20 cellular contexts compared by ENCODE assay signal in the genomic region with DNA sequence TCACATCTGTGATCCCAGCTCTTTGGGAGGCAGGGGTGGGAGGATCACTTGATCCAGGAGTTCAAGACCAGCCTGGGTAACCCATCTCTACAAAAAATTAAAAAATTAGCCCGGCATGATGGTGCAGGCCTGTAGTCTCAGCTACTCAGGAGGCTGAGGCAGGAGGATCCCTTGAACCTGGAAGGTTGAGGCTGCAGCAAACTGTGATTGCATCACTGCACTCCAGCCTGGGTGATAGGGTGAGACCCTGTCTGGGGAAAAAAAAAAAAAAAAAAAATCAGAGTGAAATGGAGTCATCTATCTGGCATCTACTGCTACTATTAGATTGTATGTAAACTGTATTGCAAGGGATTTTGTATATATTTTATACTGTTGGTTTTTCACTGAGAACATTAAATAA. TPM values are rescaled to one million over a fixed set of nuclear protein-coding genes. Genes with fewer than 3 reads are reported as not detected.
DNase-seq lines count a peak whose midpoint lies in the region; ATAC-seq and TF ChIP-seq lines count a peak whose summit lies in the region.
"Had no signal": no experiment of that assay in that cellular context is flagged by ENCODE, and none has a peak within 500 bp of the region (broad histone marks: within the 10 kb centered on the region; RNA-seq: fewer than 3 reads in every experiment).

No MANE protein-coding gene starts in this region.

- intact Hi-C loops in activated CD8-positive, alpha-beta T cell treated with anti-CD3 and anti-CD28 coated beads for 36 hours (cut with micrococcal nuclease): no loop called here
- intact Hi-C loops in CD4-positive, alpha-beta memory T cell (cut with micrococcal nuclease): no loop called here

- H3K36me3 Mint-ChIP-seq in activated CD8-positive, alpha-beta T cell treated with anti-CD3 and anti-CD28 coated beads for 36 hours (ENCODE audit: low read depth): peaks cover 57% of the 10 kb centered on the region
- peaks cover 68% of the 10 kb centered on the region for H3K36me3 Mint-ChIP-seq in activated CD8-positive, alpha-beta T cell treated with anti-CD3 and anti-CD28 coated beads, Interleukin-2, amount 10 ng/mL, durations not matched to agents 7 days and 5 days (ENCODE audit: low read depth)
- H3K36me3 Mint-ChIP-seq in activated naive CD8-positive, alpha-beta T cell: peaks cover 9% of the 10 kb centered on the region
- peaks cover 42% of the 10 kb centered on the region for H3K36me3 Mint-ChIP-seq in activated naive CD8-positive, alpha-beta T cell treated with anti-CD3 and anti-CD28 coated beads for 36 hours
- H3K36me3 Mint-ChIP-seq in CD4-positive, alpha-beta memory T cell: peaks cover 39 to 81% of the 10 kb centered on the region in 2 donors
- peaks cover 100% of the 10 kb centered on the region for H3K36me3 Mint-ChIP-seq in stimulated activated effector memory CD8-positive, alpha-beta T cell treated with anti-CD3 and anti-CD28 coated beads, Interleukin-12 subunit alpha, Interleukin-12 subunit beta, amount 100 ng/mL, for 72 hours

- no peaks in the 10 kb centered on the region for H3K4me1 ChIP-seq in CD4-positive, alpha-beta memory T cell (ENCODE audit: insufficient read depth, low read length)
- H3K4me1 ChIP-seq: A549 had no signal

- no peak for TF ChIP-seq CTCF in activated CD8-positive, alpha-beta T cell treated with anti-CD3 and anti-CD28 coated beads for 36 hours (IDR thresholded peaks at IDR 0.05)

- H3K27ac Mint-ChIP-seq in activated CD8-positive, alpha-beta T cell treated with anti-CD3 and anti-CD28 coated beads for 36 hours: peak overlapping the region; percentile 11
- H3K27ac Mint-ChIP-seq in activated CD8-positive, alpha-beta T cell treated with anti-CD3 and anti-CD28 coated beads, Interleukin-2, amount 10 ng/mL, durations not matched to agents 7 days and 5 days: no peak overlapping the region
- peak overlapping the region; percentile 41 for H3K27ac Mint-ChIP-seq in activated naive CD8-positive, alpha-beta T cell
- no peak overlapping the region for H3K27ac Mint-ChIP-seq in activated naive CD8-positive, alpha-beta T cell treated with anti-CD3 and anti-CD28 coated beads for 36 hours
- peak overlapping the region in 5 of 7 donors; percentile 12 to 61 (median 15) for H3K27ac Mint-ChIP-seq in CD4-positive, alpha-beta memory T cell
- H3K27ac Mint-ChIP-seq in stimulated activated effector memory CD8-positive, alpha-beta T cell treated with anti-CD3 and anti-CD28 coated beads, Interleukin-12 subunit alpha, Interleukin-12 subunit beta, amount 100 ng/mL, for 72 hours: peak overlapping the region; percentile 37
- H3K27ac Mint-ChIP-seq: GM23338, HFFc6 had no signal

- CTCF ChIA-PET in activated CD8-positive, alpha-beta T cell treated with anti-CD3 and anti-CD28 coated beads for 36 hours (lab: Charles Lee): no interaction called here
- CTCF ChIA-PET in activated CD8-positive, alpha-beta T cell treated with anti-CD3 and anti-CD28 coated beads, Interleukin-2, amount 10 ng/mL, durations not matched to agents 7 days and 5 days (lab: Charles Lee): interaction anchor here (1.3 to 2.4 kb wide), 2 partner anchors 45 to 92 kb away, joined by 3 to 5 read pairs; no protein-coding TSS in a partner anchor
- CTCF ChIA-PET in CD4-positive, alpha-beta memory T cell (lab: Charles Lee; ENCODE audit: partially characterized antibody): interaction anchor here (1.8 kb wide), 1 partner anchor 92 kb away, joined by 6 read pairs; no protein-coding TSS in a partner anchor

- H3K9me3 Mint-ChIP-seq in activated CD8-positive, alpha-beta T cell treated with anti-CD3 and anti-CD28 coated beads for 36 hours: no peaks in the 10 kb centered on the region
- H3K9me3 Mint-ChIP-seq in activated CD8-positive, alpha-beta T cell treated with anti-CD3 and anti-CD28 coated beads, Interleukin-2, amount 10 ng/mL, durations not matched to agents 7 days and 5 days (ENCODE audit: insufficient read depth): no peaks in the 10 kb centered on the region
- H3K9me3 Mint-ChIP-seq in activated naive CD8-positive, alpha-beta T cell (ENCODE audit: low read depth): no peaks in the 10 kb centered on the region
- no peaks in the 10 kb centered on the region for H3K9me3 Mint-ChIP-seq in activated naive CD8-positive, alpha-beta T cell treated with anti-CD3 and anti-CD28 coated beads for 36 hours
- H3K9me3 Mint-ChIP-seq in CD4-positive, alpha-beta memory T cell: peaks cover 0 to 2% (median 0%) of the 10 kb centered on the region in 8 donors
- no peaks in the 10 kb centered on the region for H3K9me3 Mint-ChIP-seq in stimulated activated effector memory CD8-positive, alpha-beta T cell treated with anti-CD3 and anti-CD28 coated beads, Interleukin-12 subunit alpha, Interleukin-12 subunit beta, amount 100 ng/mL, for 72 hours
- H3K9me3 Mint-ChIP-seq: GM23338, HFFc6 had no signal

- H3K4me3 Mint-ChIP-seq in activated CD8-positive, alpha-beta T cell treated with anti-CD3 and anti-CD28 coated beads for 36 hours: no peak overlapping the region
- H3K4me3 Mint-ChIP-seq in activated CD8-positive, alpha-beta T cell treated with anti-CD3 and anti-CD28 coated beads, Interleukin-2, amount 10 ng/mL, durations not matched to agents 7 days and 5 days: no peak overlapping the region
- H3K4me3 Mint-ChIP-seq in activated naive CD8-positive, alpha-beta T cell: no peak overlapping the region
- no peak overlapping the region for H3K4me3 Mint-ChIP-seq in activated naive CD8-positive, alpha-beta T cell treated with anti-CD3 and anti-CD28 coated beads for 36 hours
- no peak overlapping the region for H3K4me3 Mint-ChIP-seq in CD4-positive, alpha-beta memory T cell
- no peak overlapping the region for H3K4me3 Mint-ChIP-seq in stimulated activated effector memory CD8-positive, alpha-beta T cell treated with anti-CD3 and anti-CD28 coated beads, Interleukin-12 subunit alpha, Interleukin-12 subunit beta, amount 100 ng/mL, for 72 hours
- H3K4me3 Mint-ChIP-seq: GM23338, HFFc6 had no signal

- no peaks in the 10 kb centered on the region for H3K9me3 ChIP-seq in CD4-positive, alpha-beta memory T cell (ENCODE audit: control insufficient read depth in 1 of 2, low read length in 2 of 2)
- H3K9me3 ChIP-seq: A549 had no signal

- H3K4me1 Mint-ChIP-seq in activated CD8-positive, alpha-beta T cell treated with anti-CD3 and anti-CD28 coated beads for 36 hours (ENCODE audit: low read depth): peaks cover 10% of the 10 kb centered on the region
- no peaks in the 10 kb centered on the region for H3K4me1 Mint-ChIP-seq in activated CD8-positive, alpha-beta T cell treated with anti-CD3 and anti-CD28 coated beads, Interleukin-2, amount 10 ng/mL, durations not matched to agents 7 days and 5 days (ENCODE audit: low read depth)
- H3K4me1 Mint-ChIP-seq in activated naive CD8-positive, alpha-beta T cell (ENCODE audit: low read depth): peaks cover 19% of the 10 kb centered on the region
- H3K4me1 Mint-ChIP-seq in activated naive CD8-positive, alpha-beta T cell treated with anti-CD3 and anti-CD28 coated beads for 36 hours: peaks cover 8% of the 10 kb centered on the region
- H3K4me1 Mint-ChIP-seq in CD4-positive, alpha-beta memory T cell: peaks cover 9 to 21% (median 15%) of the 10 kb centered on the region in 4 donors
- peaks cover 5% of the 10 kb centered on the region for H3K4me1 Mint-ChIP-seq in stimulated activated effector memory CD8-positive, alpha-beta T cell treated with anti-CD3 and anti-CD28 coated beads, Interleukin-12 subunit alpha, Interleukin-12 subunit beta, amount 100 ng/mL, for 72 hours
- H3K4me1 Mint-ChIP-seq: GM23338 had no signal

- POLR2A ChIA-PET in activated CD8-positive, alpha-beta T cell treated with anti-CD3 and anti-CD28 coated beads for 36 hours (lab: Charles Lee): no interaction called here
- POLR2A ChIA-PET in activated CD8-positive, alpha-beta T cell treated with anti-CD3 and anti-CD28 coated beads, Interleukin-2, amount 10 ng/mL, durations not matched to agents 7 days and 5 days (lab: Charles Lee): no interaction called here
- POLR2A ChIA-PET in CD4-positive, alpha-beta memory T cell (lab: Charles Lee; ENCODE audit: partially characterized antibody): no interaction called here

- H3K27me3 ChIP-seq in CD4-positive, alpha-beta memory T cell (ENCODE audit: insufficient read depth, low read length): no peaks in the 10 kb centered on the region

- H3K36me3 ChIP-seq in CD4-positive, alpha-beta memory T cell (ENCODE audit: insufficient read depth, low read length): peaks cover 72% of the 10 kb centered on the region

- H3K27ac ChIP-seq in CD4-positive, alpha-beta memory T cell (ENCODE audit: low read depth, low read length): no peak overlapping the region
- H3K27ac ChIP-seq: 22Rv1, A549, C4-2B, HL-60 had no signal

- no peak for ATAC-seq in activated CD8-positive, alpha-beta T cell treated with anti-CD3 and anti-CD28 coated beads for 36 hours
- ATAC-seq in activated CD8-positive, alpha-beta T cell treated with anti-CD3 and anti-CD28 coated beads, Interleukin-2, amount 10 ng/mL, durations not matched to agents 7 days and 5 days: no peak
- ATAC-seq in stimulated activated effector memory CD8-positive, alpha-beta T cell treated with anti-CD3 and anti-CD28 coated beads, Interleukin-12 subunit alpha, Interleukin-12 subunit beta, amount 100 ng/mL, for 72 hours: no peak
- ATAC-seq: A549, GM23338, HCT116 had no signal

- no peak overlapping the region for H3K4me3 ChIP-seq in CD4-positive, alpha-beta memory T cell (ENCODE audit: low read length in 2 of 2)
- H3K4me3 ChIP-seq: A549, GM23338 had no signal

- no peak for DNase-seq in activated CD8-positive, alpha-beta T cell treated with anti-CD3 and anti-CD28 coated beads for 36 hours
- no peak for DNase-seq in activated CD8-positive, alpha-beta T cell treated with anti-CD3 and anti-CD28 coated beads, Interleukin-2, amount 10 ng/mL, durations not matched to agents 7 days and 5 days
- no peak for DNase-seq in activated naive CD8-positive, alpha-beta T cell treated with anti-CD3 and anti-CD28 coated beads for 36 hours
- no peak for DNase-seq in CD4-positive, alpha-beta memory T cell
- no peak for DNase-seq in stimulated activated effector memory CD8-positive, alpha-beta T cell treated with anti-CD3 and anti-CD28 coated beads, Interleukin-12 subunit alpha, Interleukin-12 subunit beta, amount 100 ng/mL, for 72 hours (ENCODE audit: low spot score in 2 of 2)
- DNase-seq in COLO668 (lab: John Stamatoyannopoulos, UW; ENCODE audit: unreplicated experiment): no peak
- DNase-seq in HCEC 1CT: no peak
- DNase-seq: AML-193, DMS153, DMS79, GDM1, HFFc6, IMR-90 had no signal

- H3K27me3 Mint-ChIP-seq in activated CD8-positive, alpha-beta T cell treated with anti-CD3 and anti-CD28 coated beads for 36 hours: no peaks in the 10 kb centered on the region
- H3K27me3 Mint-ChIP-seq in activated CD8-positive, alpha-beta T cell treated with anti-CD3 and anti-CD28 coated beads, Interleukin-2, amount 10 ng/mL, durations not matched to agents 7 days and 5 days (ENCODE audit: low read depth): no peaks in the 10 kb centered on the region
- no peaks in the 10 kb centered on the region for H3K27me3 Mint-ChIP-seq in activated naive CD8-positive, alpha-beta T cell
- no peaks in the 10 kb centered on the region for H3K27me3 Mint-ChIP-seq in activated naive CD8-positive, alpha-beta T cell treated with anti-CD3 and anti-CD28 coated beads for 36 hours
- H3K27me3 Mint-ChIP-seq in CD4-positive, alpha-beta memory T cell: no peaks in the 10 kb centered on the region

RNA-seq across cellular contexts. Expression of gene KMT2E, which starts 59.1 kb away (rescaled TPM):
- 10 to 100 TPM; 94.7 to 98.4 TPM for total RNA-seq in activated CD8-positive, alpha-beta T cell treated with anti-CD3 and anti-CD28 coated beads for 36 hours
- total RNA-seq in activated CD8-positive, alpha-beta T cell treated with anti-CD3 and anti-CD28 coated beads, Interleukin-2, amount 10 ng/mL, durations not matched to agents 7 days and 5 days: 100 to 1,000 TPM in 1 of 2 experiments, 10 to 100 TPM in 1; 95.1 to 105 TPM
- 10 to 100 TPM; 58.0 to 62.4 TPM for total RNA-seq in activated naive CD8-positive, alpha-beta T cell treated with anti-CD3 and anti-CD28 coated beads for 36 hours
- total RNA-seq in CD4-positive, alpha-beta memory T cell: 100 to 1,000 TPM; 213 to 224 TPM
- 100 to 1,000 TPM; 109 to 244 TPM for polyA plus RNA-seq in CD4-positive, alpha-beta memory T cell

Comparison
In these comparisons a context has a peak if more than half of its experiments do, and no peak if none do; other contexts are left out.
1. H3K27ac Mint-ChIP-seq: peak in activated CD8-positive, alpha-beta T cell treated with anti-CD3 and anti-CD28 coated beads for 36 hours (single experiment), activated naive CD8-positive, alpha-beta T cell (single experiment), CD4-positive, alpha-beta memory T cell (5 of 7) and stimulated activated effector memory CD8-positive, alpha-beta T cell treated with anti-CD3 and anti-CD28 coated beads, Interleukin-12 subunit alpha, Interleukin-12 subunit beta, amount 100 ng/mL, for 72 hours (single experiment); none in activated CD8-positive, alpha-beta T cell treated with anti-CD3 and anti-CD28 coated beads, Interleukin-2, amount 10 ng/mL, durations not matched to agents 7 days and 5 days (single experiment) and activated naive CD8-positive, alpha-beta T cell treated with anti-CD3 and anti-CD28 coated beads for 36 hours (single experiment).